8 cellular contexts compared by ENCODE assay signal in the genomic region with DNA sequence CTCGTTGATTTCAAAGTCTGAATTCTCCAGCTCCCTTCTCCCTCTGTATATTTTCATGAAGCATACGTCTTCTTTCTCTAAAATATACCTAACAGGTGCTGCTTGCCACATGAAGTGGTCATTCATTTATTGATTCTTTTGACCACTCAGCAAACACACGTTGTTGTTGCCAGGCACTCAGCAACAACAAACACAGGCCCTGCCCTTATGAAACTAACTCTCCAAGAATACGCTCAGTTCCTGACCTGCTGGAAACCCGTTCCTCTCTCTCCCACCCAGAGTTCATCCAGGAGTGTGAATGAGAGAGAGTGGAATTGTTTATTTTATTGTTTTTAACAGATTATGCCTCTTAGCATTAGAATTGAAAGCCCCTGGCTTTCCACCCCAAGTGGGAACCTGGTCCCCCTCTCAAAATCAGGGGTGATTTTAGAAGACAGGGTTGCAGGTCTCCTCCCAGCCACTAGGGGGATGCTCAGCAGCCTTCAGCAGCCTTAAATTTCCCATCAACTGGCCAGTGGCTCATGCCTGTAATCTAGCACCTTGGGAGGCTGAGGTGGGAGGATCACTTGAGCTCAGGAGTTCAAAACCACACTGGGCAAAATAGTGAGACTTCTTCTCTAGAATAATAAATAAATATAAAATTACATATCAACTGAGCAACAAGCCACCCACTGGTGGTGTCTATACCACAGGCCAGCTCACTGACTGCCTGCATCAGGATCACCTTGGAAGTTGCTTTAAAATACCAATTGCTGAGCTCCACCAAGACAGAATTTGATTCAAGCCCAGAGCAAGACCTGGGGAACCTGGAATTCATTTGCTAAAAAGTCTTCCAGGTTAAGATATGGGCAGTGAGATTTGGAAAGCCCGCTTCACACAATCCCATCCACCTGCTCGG.
A peak's percentile ranks its signal among the peaks of the same experiment; 100 is the strongest.
DNase-seq lines count a peak whose midpoint lies in the region; ATAC-seq and TF ChIP-seq lines count a peak whose summit lies in the region.

No MANE protein-coding gene starts in this region.

- H3K27me3 Mint-ChIP-seq in CD8-positive, alpha-beta T cell (ENCODE audit: low read depth): peaks cover 20% of the 10 kb centered on the region

- no peak overlapping the region for H3K4me3 Mint-ChIP-seq in CD8-positive, alpha-beta T cell

- no peaks in the 10 kb centered on the region for H3K4me1 ChIP-seq in CD8-positive, alpha-beta T cell (ENCODE audit: insufficient read depth, low read length)
- H3K4me1 ChIP-seq in PC-9 (replicated peaks; ENCODE audit: insufficient read depth) (no peaks in the 10 kb centered on the region), upper lobe of left lung (no peaks in the 10 kb centered on the region)

- H3K4me2 ChIP-seq in PC-9: no peak overlapping the region

- no peak for TF ChIP-seq POLR2A in upper lobe of left lung (IDR thresholded peaks at IDR 0.05)

- H3K27me3 ChIP-seq in CD8-positive, alpha-beta T cell (ENCODE audit: insufficient read depth, low read length): no peaks in the 10 kb centered on the region
- peaks cover 34% of the 10 kb centered on the region for H3K27me3 ChIP-seq in PC-9 (ENCODE audit: insufficient read depth, low read depth)
- H3K27me3 ChIP-seq in upper lobe of left lung: peaks cover 0 to 3% (median 0%) of the 10 kb centered on the region in 4 donors

- TF ChIP-seq EP300 in upper lobe of left lung (IDR thresholded peaks at IDR 0.05): no peak

- CTCF ChIA-PET in CD8-positive, alpha-beta T cell (lab: Charles Lee): interaction anchor here (0.6 to 2.2 kb wide), 11 partner anchors 9 to 277 kb away, joined by 3 to 7 read pairs (median 3); no protein-coding TSS in a partner anchor
- CTCF ChIA-PET in PC-9 (lab: Charles Lee): no interaction called here

- no peaks in the 10 kb centered on the region for H3F3A ChIP-seq in PC-9 (ENCODE audit: insufficient read depth, low read depth)

- TF ChIP-seq CTCF in CD8-positive, alpha-beta T cell (IDR thresholded peaks at IDR 0.05): peak; percentile 68
- TF ChIP-seq CTCF in GM20000 (IDR thresholded peaks at IDR 0.05; ENCODE audit: extremely low read depth, missing control alignments) (peak; percentile 65), PC-9 (conservative IDR thresholded peaks at IDR 0.05) (peak; percentile 76), fibroblast of the aortic adventitia (IDR thresholded peaks at IDR 0.05; ENCODE audit: insufficient read depth, low read length) (peak; percentile 50), upper lobe of left lung (IDR thresholded peaks at IDR 0.05) (peak; percentile 26 to 75 (median 57))

- no peak overlapping the region for H3K27ac Mint-ChIP-seq in CD8-positive, alpha-beta T cell

- H3K9me3 ChIP-seq in CD8-positive, alpha-beta T cell (ENCODE audit: low read length): no peaks in the 10 kb centered on the region
- H3K9me3 ChIP-seq in PC-9 (ENCODE audit: insufficient read depth, low read depth): no peaks in the 10 kb centered on the region
- H3K9me3 ChIP-seq in upper lobe of left lung: no peaks in the 10 kb centered on the region

- BruUV-seq in PC-9 (replicated peaks; lab: Mats Ljungman, UMichigan): no TSS peak

- H3K4me1 Mint-ChIP-seq in CD8-positive, alpha-beta T cell (ENCODE audit: low read depth): no peaks in the 10 kb centered on the region

- H3K79me2 ChIP-seq in PC-9 (ENCODE audit: low read depth): no peaks in the 10 kb centered on the region

- H3K9me2 ChIP-seq in PC-9 (ENCODE audit: insufficient read depth): no peaks in the 10 kb centered on the region

- 52 to 61% methylated on average over 7 of the region's 7 CpGs for WGBS in upper lobe of left lung, 2 donors

- no peak overlapping the region for H2AFZ ChIP-seq in PC-9

- no peaks in the 10 kb centered on the region for H4K20me1 ChIP-seq in PC-9 (ENCODE audit: insufficient read depth)

- ATAC-seq in CD8-positive, alpha-beta T cell: no peak
- ATAC-seq in upper lobe of left lung (ENCODE audit: low FRiP score in 2 of 2): peak in 1 of 2 donors; percentile 59

- POLR2A ChIA-PET in CD8-positive, alpha-beta T cell (lab: Charles Lee): no interaction called here
- POLR2A ChIA-PET in PC-9 (lab: Charles Lee; ENCODE audit: unreplicated experiment): interaction anchor here (0.7 kb wide), 1 partner anchor 16 kb away, joined by 3 read pairs; no protein-coding TSS in a partner anchor

- intact Hi-C loops in CD8-positive, alpha-beta T cell (cut with DNase I, micrococcal nuclease): loop anchor here in 1 of 2 experiments (5.0 kb wide), 1 partner anchor 637 kb away; no protein-coding TSS in a partner anchor
- intact Hi-C loops in PC-9 (cut with micrococcal nuclease; ENCODE audit: unreplicated experiment): no loop called here

- H3K36me3 ChIP-seq in CD8-positive, alpha-beta T cell (ENCODE audit: insufficient read depth, low read length): no peaks in the 10 kb centered on the region
- no peaks in the 10 kb centered on the region for H3K36me3 ChIP-seq in PC-9 (ENCODE audit: low read depth)
- H3K36me3 ChIP-seq in upper lobe of left lung: no peaks in the 10 kb centered on the region

- H3K27ac ChIP-seq in CD8-positive, alpha-beta T cell (ENCODE audit: low read depth, low read length): no peak overlapping the region
- no peak overlapping the region for H3K27ac ChIP-seq in PC-9
- no peak overlapping the region for H3K27ac ChIP-seq in upper lobe of left lung

- H3K4me3 ChIP-seq in CD8-positive, alpha-beta T cell (ENCODE audit: low read depth, low read length): no peak overlapping the region
- H3K4me3 ChIP-seq in PC-9 (no peak overlapping the region), fibroblast of the aortic adventitia (ENCODE audit: low read depth, low read length) (no peak overlapping the region), upper lobe of left lung (no peak overlapping the region)

- DNase-seq in CD8-positive, alpha-beta T cell: peak in 1 of 7 experiments; percentile 1
- peak; percentile 61 for DNase-seq in GM20000 (ENCODE audit: low spot score)
- DNase-seq in PC-9: no peak
- DNase-seq in fibroblast of the aortic adventitia (ENCODE audit: low read depth): no peak
- no peak for DNase-seq in upper lobe of left lung
- DNase-seq in UCSD-AML1 (lab: John Stamatoyannopoulos, UW; ENCODE audit: unreplicated experiment): no peak
- no peak for DNase-seq in T-helper 9 cell
- DNase-seq in activated CD4-positive, CD25-positive, alpha-beta regulatory T cell (lab: John Stamatoyannopoulos, UW): no peak

- no peaks in the 10 kb centered on the region for H3K36me3 Mint-ChIP-seq in CD8-positive, alpha-beta T cell

- no peaks in the 10 kb centered on the region for H3K9me3 Mint-ChIP-seq in CD8-positive, alpha-beta T cell
